ENCODE assay signal across 13 cellular contexts in the genomic region with DNA sequence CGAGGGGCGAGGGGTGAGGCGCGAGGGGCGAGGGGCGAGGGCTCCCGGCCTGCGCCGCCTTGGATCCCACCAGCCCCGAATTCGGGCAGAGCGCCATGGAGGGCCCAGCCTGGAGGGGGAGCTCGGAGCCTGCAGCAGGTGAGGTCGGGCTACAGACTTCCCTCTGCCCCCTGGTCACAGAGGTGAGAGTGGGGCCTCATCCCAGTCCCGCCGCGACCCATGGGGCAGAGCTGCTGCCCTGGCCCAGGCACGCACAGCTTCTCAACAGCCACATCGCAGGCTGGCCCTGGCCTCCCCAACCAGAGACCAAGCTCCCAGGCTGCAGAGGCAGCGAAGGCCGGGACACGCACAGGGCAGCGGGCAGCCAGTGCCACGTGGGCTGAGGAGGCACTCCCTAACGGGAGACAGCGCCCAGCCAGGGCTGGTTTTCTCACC.
DNase-seq lines count a peak whose midpoint lies in the region; ATAC-seq and TF ChIP-seq lines count a peak whose summit lies in the region.
"Had no signal": no experiment of that assay in that cellular context is flagged by ENCODE, and none has a peak within 500 bp of the region (broad histone marks: within the 10 kb centered on the region; RNA-seq: fewer than 3 reads in every experiment).

No MANE protein-coding gene starts in this region.

- TF ChIP-seq POLR2A in breast epithelium (IDR thresholded peaks at IDR 0.05) (no peak), transverse colon (IDR thresholded peaks at IDR 0.05) (no peak)

- WGBS in transverse colon (ENCODE audit: low coverage in 1 of 2), 2 donors = 47% methylated on average over 26 of the region's 26 CpGs; no CpG with 5 or more reads in 1 of the 2 donors

- H3K27ac ChIP-seq in breast epithelium = no peak overlapping the region
- H3K27ac ChIP-seq in epithelial cell of prostate = peak overlapping the region; percentile 71
- peak overlapping the region in 2 of 4 donors; percentile 13 to 33 for H3K27ac ChIP-seq in transverse colon
- H3K27ac ChIP-seq in right atrium auricular region = no peak overlapping the region
- H3K27ac ChIP-seq: adrenal gland had no signal

- DNase-seq in MCF 10A (ENCODE audit: unreplicated experiment) (peak; percentile 47), breast epithelium (ENCODE audit: low spot score in 2 of 2) (no peak), RPMI7951 (ENCODE audit: low read depth) (peak; percentile 28), epithelial cell of prostate (ENCODE audit: low read depth, low spot score) (no peak), transverse colon (peak; percentile 69), CD1c-positive myeloid dendritic cell (ENCODE audit: extremely low spot score) (no peak), right atrium auricular region (ENCODE audit: low spot score) (no peak)
- DNase-seq: KG1, NCI-H1092 had no signal

- intact Hi-C loops in MCF 10A (cut with micrococcal nuclease) = no loop called here
- intact Hi-C loops in breast epithelium (cut with DNase I; ENCODE audit: low total_unique reads) = no loop called here
- intact Hi-C loops in transverse colon (cut with DNase I; ENCODE audit: low total_unique reads) = no loop called here

- TF ChIP-seq CTCF in MCF 10A (IDR thresholded peaks at IDR 0.05; ENCODE audit: unreplicated experiment) (no peak), breast epithelium (IDR thresholded peaks at IDR 0.05) (no peak), transverse colon (IDR thresholded peaks at IDR 0.05) (no peak), right atrium auricular region (IDR thresholded peaks at IDR 0.05) (no peak)

- CTCF ChIA-PET in MCF 10A (lab: Yijun Ruan, JAX) = interaction anchor here (0.7 to 2.1 kb wide), 6 partner anchors 12 to 41 kb away, joined by 3 to 11 read pairs (median 4); no protein-coding TSS in a partner anchor

- H3K9me3 ChIP-seq in breast epithelium (peaks cover 0 to 11% of the 10 kb centered on the region in 2 donors), transverse colon (peaks cover 0 to 4% of the 10 kb centered on the region in 2 donors), right atrium auricular region (peaks cover 0 to 8% of the 10 kb centered on the region in 2 donors)
- H3K9me3 ChIP-seq: adrenal gland had no signal

- peak overlapping the region; percentile 64 for H3K27ac Mint-ChIP-seq in MCF 10A (ENCODE audit: low read depth, unreplicated experiment)
- H3K27ac Mint-ChIP-seq: T-helper 17 cell had no signal

- POLR2A ChIA-PET in MCF 10A (lab: Yijun Ruan, JAX) = interaction anchor here (1.2 to 5.1 kb wide), 2 partner anchors 11 to 37 kb away, joined by 6 to 29 read pairs; no protein-coding TSS in a partner anchor

- in situ Hi-C loops in transverse colon (cut with MboI; ENCODE audit: low pct_ligation_motif_present in 1 of 4, low pct_unique_long_range_greater_than_20kb in 1 of 4, low sequenced_read_pairs in 3 of 4) = no loop called here

- H3K4me3 ChIP-seq in breast epithelium = no peak overlapping the region
- no peak overlapping the region for H3K4me3 ChIP-seq in transverse colon
- no peak overlapping the region for H3K4me3 ChIP-seq in right atrium auricular region
- H3K4me3 ChIP-seq: adrenal gland, GM12878 had no signal

- BruUV-seq in MCF 10A (replicated peaks; lab: Mats Ljungman, UMichigan) = no TSS peak

- H3K36me3 ChIP-seq in breast epithelium = no peaks in the 10 kb centered on the region
- H3K36me3 ChIP-seq in transverse colon = no peaks in the 10 kb centered on the region
- no peaks in the 10 kb centered on the region for H3K36me3 ChIP-seq in right atrium auricular region
- H3K36me3 ChIP-seq: adrenal gland had no signal

- H3K4me1 ChIP-seq in breast epithelium (no peaks in the 10 kb centered on the region), transverse colon (peaks cover 0 to 13% (median 9%) of the 10 kb centered on the region in 4 donors), right atrium auricular region (no peaks in the 10 kb centered on the region)
- H3K4me1 ChIP-seq: adrenal gland had no signal

- H3K27me3 ChIP-seq in breast epithelium = peaks cover 0 to 13% of the 10 kb centered on the region in 2 donors
- no peaks in the 10 kb centered on the region for H3K27me3 ChIP-seq in transverse colon
- no peaks in the 10 kb centered on the region for H3K27me3 ChIP-seq in right atrium auricular region
- H3K27me3 ChIP-seq: adrenal gland had no signal

- H3K27me3 Mint-ChIP-seq in MCF 10A (ENCODE audit: insufficient read depth, unreplicated experiment) = peaks cover 6% of the 10 kb centered on the region

- peaks cover 16% of the 10 kb centered on the region for H3K9me3 Mint-ChIP-seq in MCF 10A (ENCODE audit: unreplicated experiment)

- H3K4me1 Mint-ChIP-seq in MCF 10A (ENCODE audit: insufficient read depth, unreplicated experiment) = peaks cover 16% of the 10 kb centered on the region
- H3K4me1 Mint-ChIP-seq: T-helper 17 cell had no signal

- no peak overlapping the region for H3K4me3 Mint-ChIP-seq in MCF 10A (ENCODE audit: unreplicated experiment)
- H3K4me3 Mint-ChIP-seq: T-helper 17 cell had no signal

- no peak for ATAC-seq in GM18511 (IDR thresholded peaks at IDR 0.05; ENCODE audit: unreplicated experiment)
- ATAC-seq: GM12878 had no signal

- peaks cover 8% of the 10 kb centered on the region for H3K36me3 Mint-ChIP-seq in MCF 10A (ENCODE audit: insufficient read depth, unreplicated experiment)

- no peak for TF ChIP-seq EP300 in transverse colon (IDR thresholded peaks at IDR 0.05; ENCODE audit: low read depth)

Comparison
In these comparisons a context has a peak if more than half of its experiments do, and no peak if none do; other contexts are left out.
1. DNase-seq: peak in MCF 10A (single experiment), RPMI7951 (single experiment) and transverse colon (single experiment); none in breast epithelium (0 of 2), epithelial cell of prostate (single experiment), CD1c-positive myeloid dendritic cell (single experiment) and right atrium auricular region (single experiment).